Comparison of ENCODE assay signal across 1 cellular context in the genomic region with DNA sequence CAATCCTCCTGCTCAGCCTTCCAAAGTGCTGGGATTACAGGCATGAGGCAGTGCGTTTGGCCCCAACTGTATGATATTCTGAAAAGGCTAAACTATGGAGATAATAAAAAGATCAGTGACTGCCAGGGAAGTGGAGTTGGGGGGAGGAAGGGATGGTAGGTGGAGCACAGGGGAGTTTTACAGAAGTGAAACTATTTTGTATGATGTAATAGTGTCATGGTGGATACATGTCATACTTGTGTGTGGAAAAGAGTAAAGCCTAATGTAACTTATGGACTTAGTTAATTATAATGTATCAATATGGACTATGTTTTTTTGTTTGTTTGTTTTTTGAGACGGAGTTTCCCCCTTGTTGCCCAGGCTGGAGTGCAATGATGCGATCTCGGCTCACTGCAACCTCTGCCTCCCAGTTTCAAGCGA.
TF ChIP-seq lines count a peak whose summit lies in the region.

No MANE protein-coding gene starts in this region.

TF ChIP-seq in GM12878, 131 proteins besides CTCF, POLR2A, EP300 and RAD21:
- TF ChIP-seq SREBF2 (IDR thresholded peaks at IDR 0.05; ENCODE audit: low read length): no peak
- peak; percentile 41; the same call in 1 of the 2 replicates for TF ChIP-seq YY1 (IDR thresholded peaks at IDR 0.05; ENCODE audit: low read depth, low read length)
- TF ChIP-seq, protein P1, sequence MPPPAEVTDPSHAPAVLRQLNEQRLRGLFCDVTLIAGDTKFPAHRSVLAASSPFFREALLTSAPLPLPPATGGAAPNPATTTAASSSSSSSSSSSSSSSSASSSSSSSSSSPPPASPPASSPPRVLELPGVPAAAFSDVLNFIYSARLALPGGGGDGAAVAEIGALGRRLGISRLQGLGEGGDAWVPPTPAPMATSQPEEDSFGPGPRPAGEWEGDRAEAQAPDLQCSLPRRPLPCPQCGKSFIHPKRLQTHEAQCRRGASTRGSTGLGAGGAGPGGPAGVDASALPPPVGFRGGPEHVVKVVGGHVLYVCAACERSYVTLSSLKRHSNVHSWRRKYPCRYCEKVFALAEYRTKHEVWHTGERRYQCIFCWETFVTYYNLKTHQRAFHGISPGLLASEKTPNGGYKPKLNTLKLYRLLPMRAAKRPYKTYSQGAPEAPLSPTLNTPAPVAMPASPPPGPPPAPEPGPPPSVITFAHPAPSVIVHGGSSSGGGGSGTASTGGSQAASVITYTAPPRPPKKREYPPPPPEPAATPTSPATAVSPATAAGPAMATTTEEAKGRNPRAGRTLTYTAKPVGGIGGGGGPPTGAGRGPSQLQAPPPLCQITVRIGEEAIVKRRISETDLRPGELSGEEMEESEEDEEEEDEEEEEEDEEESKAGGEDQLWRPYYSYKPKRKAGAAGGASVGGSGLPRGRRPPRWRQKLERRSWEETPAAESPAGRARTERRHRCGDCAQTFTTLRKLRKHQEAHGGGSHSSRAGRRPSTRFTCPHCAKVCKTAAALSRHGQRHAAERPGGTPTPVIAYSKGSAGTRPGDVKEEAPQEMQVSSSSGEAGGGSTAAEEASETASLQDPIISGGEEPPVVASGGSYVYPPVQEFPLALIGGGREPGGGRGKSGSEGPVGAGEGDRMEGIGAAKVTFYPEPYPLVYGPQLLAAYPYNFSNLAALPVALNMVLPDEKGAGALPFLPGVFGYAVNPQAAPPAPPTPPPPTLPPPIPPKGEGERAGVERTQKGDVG (CRISPR knock-in tag; IDR thresholded peaks at IDR 0.05): no peak
- peak; percentile 81 for TF ChIP-seq CREB1 (IDR thresholded peaks at IDR 0.05; ENCODE audit: low read depth)
- TF ChIP-seq SPI1 (IDR thresholded peaks at IDR 0.05; ENCODE audit: borderline replicate concordance, insufficient read depth, low read depth, low read length): peak; percentile 94
- TF ChIP-seq, protein P2, sequence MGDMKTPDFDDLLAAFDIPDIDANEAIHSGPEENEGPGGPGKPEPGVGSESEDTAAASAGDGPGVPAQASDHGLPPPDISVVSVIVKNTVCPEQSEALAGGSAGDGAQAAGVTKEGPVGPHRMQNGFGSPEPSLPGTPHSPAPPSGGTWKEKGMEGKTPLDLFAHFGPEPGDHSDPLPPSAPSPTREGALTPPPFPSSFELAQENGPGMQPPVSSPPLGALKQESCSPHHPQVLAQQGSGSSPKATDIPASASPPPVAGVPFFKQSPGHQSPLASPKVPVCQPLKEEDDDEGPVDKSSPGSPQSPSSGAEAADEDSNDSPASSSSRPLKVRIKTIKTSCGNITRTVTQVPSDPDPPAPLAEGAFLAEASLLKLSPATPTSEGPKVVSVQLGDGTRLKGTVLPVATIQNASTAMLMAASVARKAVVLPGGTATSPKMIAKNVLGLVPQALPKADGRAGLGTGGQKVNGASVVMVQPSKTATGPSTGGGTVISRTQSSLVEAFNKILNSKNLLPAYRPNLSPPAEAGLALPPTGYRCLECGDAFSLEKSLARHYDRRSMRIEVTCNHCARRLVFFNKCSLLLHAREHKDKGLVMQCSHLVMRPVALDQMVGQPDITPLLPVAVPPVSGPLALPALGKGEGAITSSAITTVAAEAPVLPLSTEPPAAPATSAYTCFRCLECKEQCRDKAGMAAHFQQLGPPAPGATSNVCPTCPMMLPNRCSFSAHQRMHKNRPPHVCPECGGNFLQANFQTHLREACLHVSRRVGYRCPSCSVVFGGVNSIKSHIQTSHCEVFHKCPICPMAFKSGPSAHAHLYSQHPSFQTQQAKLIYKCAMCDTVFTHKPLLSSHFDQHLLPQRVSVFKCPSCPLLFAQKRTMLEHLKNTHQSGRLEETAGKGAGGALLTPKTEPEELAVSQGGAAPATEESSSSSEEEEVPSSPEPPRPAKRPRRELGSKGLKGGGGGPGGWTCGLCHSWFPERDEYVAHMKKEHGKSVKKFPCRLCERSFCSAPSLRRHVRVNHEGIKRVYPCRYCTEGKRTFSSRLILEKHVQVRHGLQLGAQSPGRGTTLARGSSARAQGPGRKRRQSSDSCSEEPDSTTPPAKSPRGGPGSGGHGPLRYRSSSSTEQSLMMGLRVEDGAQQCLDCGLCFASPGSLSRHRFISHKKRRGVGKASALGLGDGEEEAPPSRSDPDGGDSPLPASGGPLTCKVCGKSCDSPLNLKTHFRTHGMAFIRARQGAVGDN (IDR thresholded peaks at IDR 0.05): no peak
- no peak for TF ChIP-seq PAX5 (IDR thresholded peaks at IDR 0.05; ENCODE audit: borderline replicate concordance, low read depth, low read length)
- TF ChIP-seq CBX5 (IDR thresholded peaks at IDR 0.05; ENCODE audit: low read depth): no peak
- TF ChIP-seq, protein P3, sequence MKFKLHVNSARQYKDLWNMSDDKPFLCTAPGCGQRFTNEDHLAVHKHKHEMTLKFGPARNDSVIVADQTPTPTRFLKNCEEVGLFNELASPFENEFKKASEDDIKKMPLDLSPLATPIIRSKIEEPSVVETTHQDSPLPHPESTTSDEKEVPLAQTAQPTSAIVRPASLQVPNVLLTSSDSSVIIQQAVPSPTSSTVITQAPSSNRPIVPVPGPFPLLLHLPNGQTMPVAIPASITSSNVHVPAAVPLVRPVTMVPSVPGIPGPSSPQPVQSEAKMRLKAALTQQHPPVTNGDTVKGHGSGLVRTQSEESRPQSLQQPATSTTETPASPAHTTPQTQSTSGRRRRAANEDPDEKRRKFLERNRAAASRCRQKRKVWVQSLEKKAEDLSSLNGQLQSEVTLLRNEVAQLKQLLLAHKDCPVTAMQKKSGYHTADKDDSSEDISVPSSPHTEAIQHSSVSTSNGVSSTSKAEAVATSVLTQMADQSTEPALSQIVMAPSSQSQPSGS (IDR thresholded peaks at IDR 0.05; ENCODE audit: low read length): peak; percentile 83
- TF ChIP-seq IKZF2 (IDR thresholded peaks at IDR 0.05): peak; percentile 39 to 43; a peak in 3 of 4 replicates
- TF ChIP-seq, protein P4, sequence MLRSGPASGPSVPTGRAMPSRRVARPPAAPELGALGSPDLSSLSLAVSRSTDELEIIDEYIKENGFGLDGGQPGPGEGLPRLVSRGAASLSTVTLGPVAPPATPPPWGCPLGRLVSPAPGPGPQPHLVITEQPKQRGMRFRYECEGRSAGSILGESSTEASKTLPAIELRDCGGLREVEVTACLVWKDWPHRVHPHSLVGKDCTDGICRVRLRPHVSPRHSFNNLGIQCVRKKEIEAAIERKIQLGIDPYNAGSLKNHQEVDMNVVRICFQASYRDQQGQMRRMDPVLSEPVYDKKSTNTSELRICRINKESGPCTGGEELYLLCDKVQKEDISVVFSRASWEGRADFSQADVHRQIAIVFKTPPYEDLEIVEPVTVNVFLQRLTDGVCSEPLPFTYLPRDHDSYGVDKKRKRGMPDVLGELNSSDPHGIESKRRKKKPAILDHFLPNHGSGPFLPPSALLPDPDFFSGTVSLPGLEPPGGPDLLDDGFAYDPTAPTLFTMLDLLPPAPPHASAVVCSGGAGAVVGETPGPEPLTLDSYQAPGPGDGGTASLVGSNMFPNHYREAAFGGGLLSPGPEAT (IDR thresholded peaks at IDR 0.05; ENCODE audit: low read depth): 0 out of 2 replicates have a peak, but pooled peaks have one; percentile 19
- TF ChIP-seq NFXL1 (IDR thresholded peaks at IDR 0.05; ENCODE audit: borderline replicate concordance): 0 out of 2 replicates have a peak, but pooled peaks have one; percentile 34
- TF ChIP-seq NBN (IDR thresholded peaks at IDR 0.05): 0 out of 2 replicates have a peak, but pooled peaks have one; percentile 20
- TF ChIP-seq ATF7 (IDR thresholded peaks at IDR 0.05; ENCODE audit: low read depth): peak; percentile 94
- TF ChIP-seq, protein P5, sequence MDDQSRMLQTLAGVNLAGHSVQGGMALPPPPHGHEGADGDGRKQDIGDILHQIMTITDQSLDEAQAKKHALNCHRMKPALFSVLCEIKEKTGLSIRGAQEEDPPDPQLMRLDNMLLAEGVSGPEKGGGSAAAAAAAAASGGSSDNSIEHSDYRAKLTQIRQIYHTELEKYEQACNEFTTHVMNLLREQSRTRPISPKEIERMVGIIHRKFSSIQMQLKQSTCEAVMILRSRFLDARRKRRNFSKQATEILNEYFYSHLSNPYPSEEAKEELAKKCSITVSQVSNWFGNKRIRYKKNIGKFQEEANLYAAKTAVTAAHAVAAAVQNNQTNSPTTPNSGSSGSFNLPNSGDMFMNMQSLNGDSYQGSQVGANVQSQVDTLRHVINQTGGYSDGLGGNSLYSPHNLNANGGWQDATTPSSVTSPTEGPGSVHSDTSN (IDR thresholded peaks at IDR 0.05; ENCODE audit: insufficient replicate concordance, low read depth, low read length): no peak
- peak; percentile 51; the same call in 1 of the 2 replicates for TF ChIP-seq CREM (IDR thresholded peaks at IDR 0.05; ENCODE audit: low read depth)
- TF ChIP-seq FOS (IDR thresholded peaks at IDR 0.05; ENCODE audit: borderline replicate concordance, extremely low read depth, insufficient read length): no peak
- TF ChIP-seq JUNB (IDR thresholded peaks at IDR 0.05): 0 out of 2 replicates have a peak, but pooled peaks have one; percentile 34
- no peak for TF ChIP-seq SUPT20H (IDR thresholded peaks at IDR 0.05; ENCODE audit: borderline replicate concordance, control insufficient read depth, low read depth, low read length)
- TF ChIP-seq JUND (IDR thresholded peaks at IDR 0.05; ENCODE audit: low read depth, low read length): 0 out of 2 replicates have a peak, but pooled peaks have one; percentile 24
- no peak for TF ChIP-seq GATAD2B (conservative IDR thresholded peaks at IDR 0.05; ENCODE audit: low read depth)
- no peak for TF ChIP-seq PML (IDR thresholded peaks at IDR 0.05; ENCODE audit: low read length)
- TF ChIP-seq SUZ12 (IDR thresholded peaks at IDR 0.05; ENCODE audit: unreplicated experiment): no peak
- TF ChIP-seq IRF4 (IDR thresholded peaks at IDR 0.05; ENCODE audit: low read depth, low read length): peak; percentile 62; the same call in 1 of the 2 replicates
- no peak for TF ChIP-seq CHD1 (IDR thresholded peaks at IDR 0.05; ENCODE audit: low read depth, low read length)
- TF ChIP-seq HDAC6 (IDR thresholded peaks at IDR 0.05; ENCODE audit: unreplicated experiment): no peak
